18 cellular contexts compared by ENCODE assay signal in genomic region chr13:41533266-41533665, GRCh38.
DNase-seq lines count a peak whose midpoint lies in the region; ATAC-seq, FAIRE-seq and TF ChIP-seq lines count a peak whose summit lies in the region.
"Had no signal": no experiment of that assay in that cellular context is flagged by ENCODE, and none has a peak within 500 bp of the region (broad histone marks: within the 10 kb centered on the region; RNA-seq: fewer than 3 reads in every experiment).

No MANE protein-coding gene starts in this region.

- H3K27ac ChIP-seq in mammary epithelial cell (ENCODE audit: insufficient read depth, low read depth, low read length) = no peak overlapping the region
- H3K27ac ChIP-seq in K562 (ENCODE audit: extremely low read depth, low read depth, low read length) = no peak overlapping the region
- no peak overlapping the region for H3K27ac ChIP-seq in smooth muscle cell (ENCODE audit: low read depth)
- H3K27ac ChIP-seq: Peyer's patch had no signal

- CTCF ChIA-PET in mammary epithelial cell (lab: Charles Lee; ENCODE audit: low non-redundant PET) = no interaction called here
- CTCF ChIA-PET in MCF 10A (lab: Yijun Ruan, JAX) = interaction anchor here (0.6 kb wide), 1 partner anchor 273 kb away, joined by 3 read pairs; no protein-coding TSS in a partner anchor
- CTCF ChIA-PET in K562 (lab: Yijun Ruan, JAX; ENCODE audit: low intra/inter-chr PET ratio) = no interaction called here

- H3K4me3 Mint-ChIP-seq in MCF 10A (ENCODE audit: unreplicated experiment) = no peak overlapping the region
- no peak overlapping the region for H3K4me3 Mint-ChIP-seq in mesothelial cell of epicardium
- H3K4me3 Mint-ChIP-seq: B cell, H9, IgD-negative memory B cell had no signal

- ATAC-seq in K562 (no peak), HG03565 (IDR thresholded peaks at IDR 0.05; ENCODE audit: unreplicated experiment) (no peak)
- ATAC-seq: SK-N-SH treated with all-trans-retinoic acid at 6 μM for 48 hours had no signal

- intact Hi-C loops in mammary epithelial cell (cut with micrococcal nuclease) (no loop called here), MCF 10A (cut with micrococcal nuclease) (no loop called here), K562 (cut with micrococcal nuclease) (no loop called here)

- dilution Hi-C loops in mammary epithelial cell (cut with HindIII; ENCODE audit: low sequenced_read_pairs) = no loop called here

- no peaks in the 10 kb centered on the region for H3K4me1 ChIP-seq in mammary epithelial cell (ENCODE audit: insufficient read depth, low read length)
- H3K4me1 ChIP-seq in K562 (replicated peaks in 1 of 2; ENCODE audit: control insufficient read depth in 2 of 2, insufficient read depth in 2 of 2, low read length in 2 of 2) = no peaks in the 10 kb centered on the region
- no peaks in the 10 kb centered on the region for H3K4me1 ChIP-seq in smooth muscle cell (ENCODE audit: low read depth)
- H3K4me1 ChIP-seq: Peyer's patch had no signal

- 27% methylated on average over 6 of the region's 7 CpGs for WGBS in mammary epithelial cell (ENCODE audit: low coverage, missing lambda C conversion rate)
- 15% methylated on average over 7 of the region's 7 CpGs for WGBS in K562 (ENCODE audit: insufficient coverage, low coverage, missing lambda C conversion rate)
- 92% methylated on average over 7 of the region's 7 CpGs for WGBS in smooth muscle cell (ENCODE audit: low lambda C conversion rate)

- TF ChIP-seq CTCF in mammary epithelial cell (conservative IDR thresholded peaks at IDR 0.05 in 1 of 2, IDR thresholded peaks at IDR 0.05 in 1 of 2; ENCODE audit: extremely low read depth in 1 of 2, insufficient read depth in 1 of 2, low read depth in 1 of 2, low read length in 2 of 2) (no peak), MCF 10A (IDR thresholded peaks at IDR 0.05; ENCODE audit: unreplicated experiment) (no peak), K562 (IDR thresholded peaks at IDR 0.05 in 2 of 3, conservative IDR thresholded peaks at IDR 0.05 in 1 of 3; ENCODE audit: insufficient read depth in 2 of 3, low read depth in 1 of 3, low read length in 3 of 3) (no peak), mesothelial cell of epicardium (IDR thresholded peaks at IDR 0.05; ENCODE audit: unreplicated experiment) (no peak), smooth muscle cell (IDR thresholded peaks at IDR 0.05; ENCODE audit: borderline replicate concordance, insufficient read depth, poor library complexity, severe bottlenecking) (no peak)

- no peaks in the 10 kb centered on the region for H3K9me3 Mint-ChIP-seq in MCF 10A (ENCODE audit: unreplicated experiment)
- no peaks in the 10 kb centered on the region for H3K9me3 Mint-ChIP-seq in mesothelial cell of epicardium
- H3K9me3 Mint-ChIP-seq: H9 had no signal

- H3K27ac Mint-ChIP-seq in MCF 10A (ENCODE audit: low read depth, unreplicated experiment) = no peak overlapping the region
- peak overlapping the region; percentile 30 for H3K27ac Mint-ChIP-seq in mesothelial cell of epicardium
- H3K27ac Mint-ChIP-seq: B cell, H9, IgD-negative memory B cell had no signal

- FAIRE-seq in K562 (lab: Jason Lieb, UNC) = no peak
- FAIRE-seq: A204.1, HTR-8/SVneo had no signal

- BruUV-seq in mammary epithelial cell (replicated peaks; lab: Mats Ljungman, UMichigan) = no TSS peak
- BruUV-seq in MCF 10A (replicated peaks; lab: Mats Ljungman, UMichigan) = no TSS peak
- BruUV-seq in K562 (replicated peaks; lab: Mats Ljungman, UMichigan) = no TSS peak

- peaks cover 6% of the 10 kb centered on the region for H3K4me1 Mint-ChIP-seq in MCF 10A (ENCODE audit: insufficient read depth, unreplicated experiment)
- H3K4me1 Mint-ChIP-seq in mesothelial cell of epicardium = peaks cover 7% of the 10 kb centered on the region
- H3K4me1 Mint-ChIP-seq: B cell, H9 had no signal

- no peaks in the 10 kb centered on the region for H3K9me3 ChIP-seq in mammary epithelial cell (replicated peaks; ENCODE audit: insufficient read depth, low read length)
- H3K9me3 ChIP-seq in K562 (replicated peaks; ENCODE audit: control insufficient read depth, insufficient read depth, low read depth, low read length) = no peaks in the 10 kb centered on the region
- no peaks in the 10 kb centered on the region for H3K9me3 ChIP-seq in smooth muscle cell (replicated peaks; ENCODE audit: low read depth)
- H3K9me3 ChIP-seq: Peyer's patch had no signal

- TF ChIP-seq RAD21 in K562 (CRISPR knock-in tag; conservative IDR thresholded peaks at IDR 0.05 in 1 of 2, IDR thresholded peaks at IDR 0.05 in 1 of 2) = no peak

- H3K36me3 ChIP-seq in mammary epithelial cell (ENCODE audit: insufficient read depth, low read length) (no peaks in the 10 kb centered on the region), K562 (ENCODE audit: control insufficient read depth, insufficient read depth, low read length) (no peaks in the 10 kb centered on the region), smooth muscle cell (ENCODE audit: low read depth) (no peaks in the 10 kb centered on the region)
- H3K36me3 ChIP-seq: Peyer's patch had no signal

- H3K36me3 Mint-ChIP-seq in MCF 10A (ENCODE audit: insufficient read depth, unreplicated experiment) (no peaks in the 10 kb centered on the region), mesothelial cell of epicardium (no peaks in the 10 kb centered on the region)
- H3K36me3 Mint-ChIP-seq: IgD-negative memory B cell had no signal

- H3K27me3 ChIP-seq in mammary epithelial cell (ENCODE audit: insufficient read depth, low read length) (no peaks in the 10 kb centered on the region), K562 (ENCODE audit: control insufficient read depth in 2 of 2, insufficient read depth in 2 of 2, low read length in 2 of 2) (no peaks in the 10 kb centered on the region), smooth muscle cell (ENCODE audit: low read depth) (peaks cover 4% of the 10 kb centered on the region)
- H3K27me3 ChIP-seq: Peyer's patch had no signal

- no peaks in the 10 kb centered on the region for H3K9me1 ChIP-seq in K562 (ENCODE audit: control insufficient read depth, insufficient read depth, low read length)

- no peaks in the 10 kb centered on the region for H4K20me1 ChIP-seq in mammary epithelial cell (ENCODE audit: insufficient read depth, low read length)
- no peaks in the 10 kb centered on the region for H4K20me1 ChIP-seq in K562 (replicated peaks; ENCODE audit: control insufficient read depth, insufficient read depth, low read length)
- no peaks in the 10 kb centered on the region for H4K20me1 ChIP-seq in smooth muscle cell (ENCODE audit: low read depth)

- no peak for TF ChIP-seq EP300 in K562 (IDR thresholded peaks at IDR 0.05; ENCODE audit: low read length)

- DNase-seq in mammary epithelial cell (no peak), MCF 10A (ENCODE audit: unreplicated experiment) (no peak), K562 (ENCODE audit: extremely low read depth in 1 of 4, low spot score in 3 of 4) (no peak), mesothelial cell of epicardium (ENCODE audit: low spot score in 2 of 2, unreplicated experiment in 2 of 2) (no peak), smooth muscle cell (lab: John Stamatoyannopoulos, UW; ENCODE audit: unreplicated experiment) (no peak), AG08395 (ENCODE audit: low spot score) (no peak)
- DNase-seq: H9, Karpas-422, NCI-H1417, NCI-H187, NCI-H69, Peyer's patch had no signal

- H3K4me3 ChIP-seq in mammary epithelial cell (replicated peaks in 1 of 3; ENCODE audit: insufficient read depth in 1 of 3, low read depth in 2 of 3, low read length in 3 of 3) (no peak overlapping the region), K562 (no peak overlapping the region), smooth muscle cell (no peak overlapping the region)
- H3K4me3 ChIP-seq: Peyer's patch had no signal

- H3K79me2 ChIP-seq in mammary epithelial cell (ENCODE audit: insufficient read depth, low read length) = no peaks in the 10 kb centered on the region
- H3K79me2 ChIP-seq in K562 (ENCODE audit: control insufficient read depth, insufficient read depth, low read length) = no peaks in the 10 kb centered on the region
- H3K79me2 ChIP-seq in smooth muscle cell (ENCODE audit: low read depth) = no peaks in the 10 kb centered on the region

- in situ Hi-C loops in mammary epithelial cell (cut with MboI; ENCODE audit: low sequenced_read_pairs in 2 of 2) (no loop called here), K562 (cut with MboI) (no loop called here)

- H2AFZ ChIP-seq in mammary epithelial cell (ENCODE audit: low read depth, low read length) (peak overlapping the region; percentile 75), K562 (ENCODE audit: low read depth, low read length) (peak overlapping the region; percentile 48; the same call in 1 of the 2 replicates), smooth muscle cell (ENCODE audit: low read depth) (no peak overlapping the region)

- peak overlapping the region; percentile 51 for H3K4me2 ChIP-seq in mammary epithelial cell (ENCODE audit: insufficient read depth, low read depth, low read length)
- H3K4me2 ChIP-seq in K562 (ENCODE audit: insufficient read depth, low read length) = no peak overlapping the region
- H3K4me2 ChIP-seq in smooth muscle cell = no peak overlapping the region

- H3K27me3 Mint-ChIP-seq in MCF 10A (ENCODE audit: insufficient read depth, unreplicated experiment) (no peaks in the 10 kb centered on the region), mesothelial cell of epicardium (ENCODE audit: low read depth) (peaks cover 8% of the 10 kb centered on the region)

- POLR2A ChIA-PET in MCF 10A (lab: Yijun Ruan, JAX) (no interaction called here), K562 (lab: Yijun Ruan, JAX) (interaction anchor here (0.7 to 1.9 kb wide), 3 partner anchors 10 to 16 kb away, joined by 3 to 4 read pairs (median 3); no protein-coding TSS in a partner anchor)

- H3F3A ChIP-seq in smooth muscle cell (ENCODE audit: low read depth) = no peaks in the 10 kb centered on the region

- no peak for TF ChIP-seq POLR2A in K562 (conservative IDR thresholded peaks at IDR 0.05)

- no peak overlapping the region for H3K9ac ChIP-seq in mammary epithelial cell (ENCODE audit: insufficient read depth, low read length)
- H3K9ac ChIP-seq in K562 (ENCODE audit: insufficient read depth in 1 of 2, low read depth in 2 of 2, low read length in 2 of 2) = no peak overlapping the region
- no peak overlapping the region for H3K9ac ChIP-seq in smooth muscle cell (ENCODE audit: low read depth)

TF ChIP-seq in K562, 482 proteins besides CTCF, POLR2A, EP300 and RAD21 (continues in another document):
- TF ChIP-seq MTA2 (IDR thresholded peaks at IDR 0.05; ENCODE audit: low read depth) (no peak), TFE3 (CRISPR knock-in tag; IDR thresholded peaks at IDR 0.05) (no peak)
